ENCODE assay signal across 1 cellular context in the genomic region with DNA sequence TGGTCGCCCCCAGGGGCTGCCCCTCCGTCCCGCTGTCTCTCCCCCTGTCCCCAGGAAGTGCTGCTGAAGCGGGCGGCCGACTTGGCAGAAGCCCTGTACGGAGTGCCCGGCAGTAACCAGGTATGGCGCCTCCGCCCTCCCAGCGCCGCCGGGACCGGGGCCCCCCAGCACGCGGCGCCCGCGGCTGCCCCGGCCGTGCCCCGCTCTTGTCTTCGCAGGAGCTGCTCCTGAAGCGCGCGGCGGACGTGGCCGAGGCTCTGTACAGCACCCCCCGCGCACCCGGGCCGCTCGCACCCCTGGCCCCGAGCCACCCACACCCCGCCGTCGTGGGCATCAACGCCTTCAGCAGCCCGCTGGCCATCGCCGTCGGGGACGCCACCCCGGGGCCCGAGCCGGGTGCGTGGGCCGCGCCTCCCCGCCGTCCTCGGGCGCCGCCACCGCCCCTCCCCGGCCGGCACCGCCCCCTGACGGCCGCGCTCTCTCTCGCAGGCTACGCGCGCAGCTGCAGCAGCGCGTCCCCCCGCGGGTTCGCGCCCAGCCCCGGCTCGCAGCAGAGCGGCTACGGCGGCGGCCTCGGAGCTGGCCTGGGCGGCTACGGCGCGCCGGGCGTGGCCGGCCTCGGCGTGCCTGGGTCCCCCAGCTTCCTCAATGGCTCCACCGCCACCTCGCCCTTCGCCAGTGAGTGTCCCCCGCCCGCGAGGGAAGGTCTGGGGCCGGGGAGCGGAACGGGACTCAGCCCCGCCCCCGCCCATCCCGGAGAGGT.
TF ChIP-seq lines count a peak whose summit lies in the region.

No MANE protein-coding gene starts in this region.

TF ChIP-seq in HepG2, 621 proteins besides CTCF, POLR2A, EP300 and RAD21 (continued from another document and continues in another):
- TF ChIP-seq, protein P1, sequence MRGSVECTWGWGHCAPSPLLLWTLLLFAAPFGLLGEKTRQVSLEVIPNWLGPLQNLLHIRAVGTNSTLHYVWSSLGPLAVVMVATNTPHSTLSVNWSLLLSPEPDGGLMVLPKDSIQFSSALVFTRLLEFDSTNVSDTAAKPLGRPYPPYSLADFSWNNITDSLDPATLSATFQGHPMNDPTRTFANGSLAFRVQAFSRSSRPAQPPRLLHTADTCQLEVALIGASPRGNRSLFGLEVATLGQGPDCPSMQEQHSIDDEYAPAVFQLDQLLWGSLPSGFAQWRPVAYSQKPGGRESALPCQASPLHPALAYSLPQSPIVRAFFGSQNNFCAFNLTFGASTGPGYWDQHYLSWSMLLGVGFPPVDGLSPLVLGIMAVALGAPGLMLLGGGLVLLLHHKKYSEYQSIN (CRISPR knock-in tag; IDR thresholded peaks at IDR 0.05; ENCODE audit: borderline replicate concordance) = no peak
- TF ChIP-seq ZNF766 (CRISPR knock-in tag; IDR thresholded peaks at IDR 0.05; ENCODE audit: borderline replicate concordance) (peak; percentile 80; the same call in 1 of the 2 replicates), HOXA3 (CRISPR knock-in tag; IDR thresholded peaks at IDR 0.05) (peak; percentile 57), HOXA5 (CRISPR knock-in tag; IDR thresholded peaks at IDR 0.05) (0 out of 2 replicates have a peak, but pooled peaks have one; percentile 11), KMT2A (CRISPR knock-in tag; IDR thresholded peaks at IDR 0.05) (0 out of 2 replicates have a peak, but pooled peaks have one; percentile 4), ZFP1 (CRISPR knock-in tag; IDR thresholded peaks at IDR 0.05) (no peak), DNMT3B (CRISPR knock-in tag; conservative IDR thresholded peaks at IDR 0.05) (no peak), ASH2L (IDR thresholded peaks at IDR 0.05; ENCODE audit: insufficient read length, low read depth, low read length) (peak; percentile 45), DR1 (CRISPR knock-in tag; IDR thresholded peaks at IDR 0.05) (no peak), ZNF577 (CRISPR knock-in tag; IDR thresholded peaks at IDR 0.05; ENCODE audit: borderline replicate concordance, low read depth) (no peak), PHF8 (CRISPR knock-in tag; IDR thresholded peaks at IDR 0.05) (peak; percentile 40; the same call in 1 of the 2 replicates), POGZ (CRISPR knock-in tag; IDR thresholded peaks at IDR 0.05) (0 out of 2 replicates have a peak, but pooled peaks have one; percentile 23), ZNF543 (CRISPR knock-in tag; IDR thresholded peaks at IDR 0.05) (peak; percentile 31; the same call in 1 of the 2 replicates), ATRX (CRISPR knock-in tag; IDR thresholded peaks at IDR 0.05; ENCODE audit: borderline replicate concordance) (no peak), NCOA2 (CRISPR knock-in tag; IDR thresholded peaks at IDR 0.05) (0 out of 2 replicates have a peak, but pooled peaks have one; percentile 5), HOXA9 (CRISPR knock-in tag; IDR thresholded peaks at IDR 0.05; ENCODE audit: borderline replicate concordance) (peak; percentile 53; the same call in 1 of the 2 replicates), GTF3A (CRISPR knock-in tag; conservative IDR thresholded peaks at IDR 0.05) (peak; percentile 52; the same call in 1 of the 2 replicates), ARNT (IDR thresholded peaks at IDR 0.05) (no peak), SATB2 (CRISPR knock-in tag; IDR thresholded peaks at IDR 0.05) (no peak), STAT5B (CRISPR knock-in tag; IDR thresholded peaks at IDR 0.05) (no peak), ZNF367 (CRISPR knock-in tag; IDR thresholded peaks at IDR 0.05; ENCODE audit: borderline replicate concordance) (no peak; the same call in 1 of the 2 replicates), ARNT2 (CRISPR knock-in tag; IDR thresholded peaks at IDR 0.05; ENCODE audit: low read depth) (peak; percentile 13; the same call in 1 of the 2 replicates)
- TF ChIP-seq, protein P2, sequence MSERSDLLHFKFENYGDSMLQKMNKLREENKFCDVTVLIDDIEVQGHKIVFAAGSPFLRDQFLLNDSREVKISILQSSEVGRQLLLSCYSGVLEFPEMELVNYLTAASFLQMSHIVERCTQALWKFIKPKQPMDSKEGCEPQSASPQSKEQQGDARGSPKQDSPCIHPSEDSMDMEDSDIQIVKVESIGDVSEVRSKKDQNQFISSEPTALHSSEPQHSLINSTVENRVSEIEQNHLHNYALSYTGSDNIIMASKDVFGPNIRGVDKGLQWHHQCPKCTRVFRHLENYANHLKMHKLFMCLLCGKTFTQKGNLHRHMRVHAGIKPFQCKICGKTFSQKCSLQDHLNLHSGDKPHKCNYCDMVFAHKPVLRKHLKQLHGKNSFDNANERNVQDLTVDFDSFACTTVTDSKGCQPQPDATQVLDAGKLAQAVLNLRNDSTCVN (CRISPR knock-in tag; IDR thresholded peaks at IDR 0.05; ENCODE audit: borderline replicate concordance) = no peak
- TF ChIP-seq, protein P3, sequence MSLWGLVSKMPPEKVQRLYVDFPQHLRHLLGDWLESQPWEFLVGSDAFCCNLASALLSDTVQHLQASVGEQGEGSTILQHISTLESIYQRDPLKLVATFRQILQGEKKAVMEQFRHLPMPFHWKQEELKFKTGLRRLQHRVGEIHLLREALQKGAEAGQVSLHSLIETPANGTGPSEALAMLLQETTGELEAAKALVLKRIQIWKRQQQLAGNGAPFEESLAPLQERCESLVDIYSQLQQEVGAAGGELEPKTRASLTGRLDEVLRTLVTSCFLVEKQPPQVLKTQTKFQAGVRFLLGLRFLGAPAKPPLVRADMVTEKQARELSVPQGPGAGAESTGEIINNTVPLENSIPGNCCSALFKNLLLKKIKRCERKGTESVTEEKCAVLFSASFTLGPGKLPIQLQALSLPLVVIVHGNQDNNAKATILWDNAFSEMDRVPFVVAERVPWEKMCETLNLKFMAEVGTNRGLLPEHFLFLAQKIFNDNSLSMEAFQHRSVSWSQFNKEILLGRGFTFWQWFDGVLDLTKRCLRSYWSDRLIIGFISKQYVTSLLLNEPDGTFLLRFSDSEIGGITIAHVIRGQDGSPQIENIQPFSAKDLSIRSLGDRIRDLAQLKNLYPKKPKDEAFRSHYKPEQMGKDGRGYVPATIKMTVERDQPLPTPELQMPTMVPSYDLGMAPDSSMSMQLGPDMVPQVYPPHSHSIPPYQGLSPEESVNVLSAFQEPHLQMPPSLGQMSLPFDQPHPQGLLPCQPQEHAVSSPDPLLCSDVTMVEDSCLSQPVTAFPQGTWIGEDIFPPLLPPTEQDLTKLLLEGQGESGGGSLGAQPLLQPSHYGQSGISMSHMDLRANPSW (CRISPR knock-in tag; IDR thresholded peaks at IDR 0.05; ENCODE audit: borderline replicate concordance) = no peak
- TF ChIP-seq, protein P4, sequence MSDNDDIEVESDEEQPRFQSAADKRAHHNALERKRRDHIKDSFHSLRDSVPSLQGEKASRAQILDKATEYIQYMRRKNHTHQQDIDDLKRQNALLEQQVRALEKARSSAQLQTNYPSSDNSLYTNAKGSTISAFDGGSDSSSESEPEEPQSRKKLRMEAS (IDR thresholded peaks at IDR 0.05) = peak; percentile 76
- TF ChIP-seq, protein P5, sequence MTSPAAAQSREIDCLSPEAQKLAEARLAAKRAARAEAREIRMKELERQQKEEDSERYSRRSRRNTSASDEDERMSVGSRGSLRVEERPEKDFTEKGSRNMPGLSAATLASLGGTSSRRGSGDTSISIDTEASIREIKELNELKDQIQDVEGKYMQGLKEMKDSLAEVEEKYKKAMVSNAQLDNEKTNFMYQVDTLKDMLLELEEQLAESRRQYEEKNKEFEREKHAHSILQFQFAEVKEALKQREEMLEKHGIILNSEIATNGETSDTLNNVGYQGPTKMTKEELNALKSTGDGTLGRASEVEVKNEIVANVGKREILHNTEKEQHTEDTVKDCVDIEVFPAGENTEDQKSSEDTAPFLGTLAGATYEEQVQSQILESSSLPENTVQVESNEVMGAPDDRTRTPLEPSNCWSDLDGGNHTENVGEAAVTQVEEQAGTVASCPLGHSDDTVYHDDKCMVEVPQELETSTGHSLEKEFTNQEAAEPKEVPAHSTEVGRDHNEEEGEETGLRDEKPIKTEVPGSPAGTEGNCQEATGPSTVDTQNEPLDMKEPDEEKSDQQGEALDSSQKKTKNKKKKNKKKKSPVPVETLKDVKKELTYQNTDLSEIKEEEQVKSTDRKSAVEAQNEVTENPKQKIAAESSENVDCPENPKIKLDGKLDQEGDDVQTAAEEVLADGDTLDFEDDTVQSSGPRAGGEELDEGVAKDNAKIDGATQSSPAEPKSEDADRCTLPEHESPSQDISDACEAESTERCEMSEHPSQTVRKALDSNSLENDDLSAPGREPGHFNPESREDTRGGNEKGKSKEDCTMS (CRISPR knock-in tag; conservative IDR thresholded peaks at IDR 0.05) = no peak
- TF ChIP-seq, protein P6, sequence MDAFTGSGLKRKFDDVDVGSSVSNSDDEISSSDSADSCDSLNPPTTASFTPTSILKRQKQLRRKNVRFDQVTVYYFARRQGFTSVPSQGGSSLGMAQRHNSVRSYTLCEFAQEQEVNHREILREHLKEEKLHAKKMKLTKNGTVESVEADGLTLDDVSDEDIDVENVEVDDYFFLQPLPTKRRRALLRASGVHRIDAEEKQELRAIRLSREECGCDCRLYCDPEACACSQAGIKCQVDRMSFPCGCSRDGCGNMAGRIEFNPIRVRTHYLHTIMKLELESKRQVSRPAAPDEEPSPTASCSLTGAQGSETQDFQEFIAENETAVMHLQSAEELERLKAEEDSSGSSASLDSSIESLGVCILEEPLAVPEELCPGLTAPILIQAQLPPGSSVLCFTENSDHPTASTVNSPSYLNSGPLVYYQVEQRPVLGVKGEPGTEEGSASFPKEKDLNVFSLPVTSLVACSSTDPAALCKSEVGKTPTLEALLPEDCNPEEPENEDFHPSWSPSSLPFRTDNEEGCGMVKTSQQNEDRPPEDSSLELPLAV (CRISPR knock-in tag; conservative IDR thresholded peaks at IDR 0.05; ENCODE audit: low read depth) = peak; percentile 73; the same call in 1 of the 2 replicates
- TF ChIP-seq, protein P7, sequence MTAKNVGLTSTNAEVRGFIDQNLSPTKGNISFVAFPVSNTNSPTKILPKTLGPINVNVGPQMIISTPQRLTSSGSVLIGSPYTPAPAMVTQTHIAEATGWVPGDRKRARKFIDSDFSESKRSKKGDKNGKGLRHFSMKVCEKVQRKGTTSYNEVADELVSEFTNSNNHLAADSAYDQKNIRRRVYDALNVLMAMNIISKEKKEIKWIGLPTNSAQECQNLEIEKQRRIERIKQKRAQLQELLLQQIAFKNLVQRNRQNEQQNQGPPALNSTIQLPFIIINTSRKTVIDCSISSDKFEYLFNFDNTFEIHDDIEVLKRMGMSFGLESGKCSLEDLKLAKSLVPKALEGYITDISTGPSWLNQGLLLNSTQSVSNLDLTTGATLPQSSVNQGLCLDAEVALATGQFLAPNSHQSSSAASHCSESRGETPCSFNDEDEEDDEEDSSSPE (CRISPR knock-in tag; IDR thresholded peaks at IDR 0.05) = no peak; the same call in 1 of the 2 replicates
- TF ChIP-seq, protein P8, sequence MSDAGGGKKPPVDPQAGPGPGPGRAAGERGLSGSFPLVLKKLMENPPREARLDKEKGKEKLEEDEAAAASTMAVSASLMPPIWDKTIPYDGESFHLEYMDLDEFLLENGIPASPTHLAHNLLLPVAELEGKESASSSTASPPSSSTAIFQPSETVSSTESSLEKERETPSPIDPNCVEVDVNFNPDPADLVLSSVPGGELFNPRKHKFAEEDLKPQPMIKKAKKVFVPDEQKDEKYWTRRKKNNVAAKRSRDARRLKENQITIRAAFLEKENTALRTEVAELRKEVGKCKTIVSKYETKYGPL (CRISPR knock-in tag; IDR thresholded peaks at IDR 0.05) = no peak
- TF ChIP-seq, protein P9, sequence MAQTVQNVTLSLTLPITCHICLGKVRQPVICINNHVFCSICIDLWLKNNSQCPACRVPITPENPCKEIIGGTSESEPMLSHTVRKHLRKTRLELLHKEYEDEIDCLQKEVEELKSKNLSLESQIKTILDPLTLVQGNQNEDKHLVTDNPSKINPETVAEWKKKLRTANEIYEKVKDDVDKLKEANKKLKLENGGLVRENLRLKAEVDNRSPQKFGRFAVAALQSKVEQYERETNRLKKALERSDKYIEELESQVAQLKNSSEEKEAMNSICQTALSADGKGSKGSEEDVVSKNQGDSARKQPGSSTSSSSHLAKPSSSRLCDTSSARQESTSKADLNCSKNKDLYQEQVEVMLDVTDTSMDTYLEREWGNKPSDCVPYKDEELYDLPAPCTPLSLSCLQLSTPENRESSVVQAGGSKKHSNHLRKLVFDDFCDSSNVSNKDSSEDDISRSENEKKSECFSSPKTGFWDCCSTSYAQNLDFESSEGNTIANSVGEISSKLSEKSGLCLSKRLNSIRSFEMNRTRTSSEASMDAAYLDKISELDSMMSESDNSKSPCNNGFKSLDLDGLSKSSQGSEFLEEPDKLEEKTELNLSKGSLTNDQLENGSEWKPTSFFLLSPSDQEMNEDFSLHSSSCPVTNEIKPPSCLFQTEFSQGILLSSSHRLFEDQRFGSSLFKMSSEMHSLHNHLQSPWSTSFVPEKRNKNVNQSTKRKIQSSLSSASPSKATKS (CRISPR knock-in tag; IDR thresholded peaks at IDR 0.05) = no peak; the same call in 1 of the 2 replicates
- TF ChIP-seq, protein P10, sequence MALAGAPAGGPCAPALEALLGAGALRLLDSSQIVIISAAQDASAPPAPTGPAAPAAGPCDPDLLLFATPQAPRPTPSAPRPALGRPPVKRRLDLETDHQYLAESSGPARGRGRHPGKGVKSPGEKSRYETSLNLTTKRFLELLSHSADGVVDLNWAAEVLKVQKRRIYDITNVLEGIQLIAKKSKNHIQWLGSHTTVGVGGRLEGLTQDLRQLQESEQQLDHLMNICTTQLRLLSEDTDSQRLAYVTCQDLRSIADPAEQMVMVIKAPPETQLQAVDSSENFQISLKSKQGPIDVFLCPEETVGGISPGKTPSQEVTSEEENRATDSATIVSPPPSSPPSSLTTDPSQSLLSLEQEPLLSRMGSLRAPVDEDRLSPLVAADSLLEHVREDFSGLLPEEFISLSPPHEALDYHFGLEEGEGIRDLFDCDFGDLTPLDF (CRISPR knock-in tag; IDR thresholded peaks at IDR 0.05) = 0 out of 2 replicates have a peak, but pooled peaks have one; percentile 8
- TF ChIP-seq, protein P11, sequence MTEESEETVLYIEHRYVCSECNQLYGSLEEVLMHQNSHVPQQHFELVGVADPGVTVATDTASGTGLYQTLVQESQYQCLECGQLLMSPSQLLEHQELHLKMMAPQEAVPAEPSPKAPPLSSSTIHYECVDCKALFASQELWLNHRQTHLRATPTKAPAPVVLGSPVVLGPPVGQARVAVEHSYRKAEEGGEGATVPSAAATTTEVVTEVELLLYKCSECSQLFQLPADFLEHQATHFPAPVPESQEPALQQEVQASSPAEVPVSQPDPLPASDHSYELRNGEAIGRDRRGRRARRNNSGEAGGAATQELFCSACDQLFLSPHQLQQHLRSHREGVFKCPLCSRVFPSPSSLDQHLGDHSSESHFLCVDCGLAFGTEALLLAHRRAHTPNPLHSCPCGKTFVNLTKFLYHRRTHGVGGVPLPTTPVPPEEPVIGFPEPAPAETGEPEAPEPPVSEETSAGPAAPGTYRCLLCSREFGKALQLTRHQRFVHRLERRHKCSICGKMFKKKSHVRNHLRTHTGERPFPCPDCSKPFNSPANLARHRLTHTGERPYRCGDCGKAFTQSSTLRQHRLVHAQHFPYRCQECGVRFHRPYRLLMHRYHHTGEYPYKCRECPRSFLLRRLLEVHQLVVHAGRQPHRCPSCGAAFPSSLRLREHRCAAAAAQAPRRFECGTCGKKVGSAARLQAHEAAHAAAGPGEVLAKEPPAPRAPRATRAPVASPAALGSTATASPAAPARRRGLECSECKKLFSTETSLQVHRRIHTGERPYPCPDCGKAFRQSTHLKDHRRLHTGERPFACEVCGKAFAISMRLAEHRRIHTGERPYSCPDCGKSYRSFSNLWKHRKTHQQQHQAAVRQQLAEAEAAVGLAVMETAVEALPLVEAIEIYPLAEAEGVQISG (CRISPR knock-in tag; IDR thresholded peaks at IDR 0.05) = peak; percentile 35; the same call in 1 of the 2 replicates
- TF ChIP-seq, protein P12, sequence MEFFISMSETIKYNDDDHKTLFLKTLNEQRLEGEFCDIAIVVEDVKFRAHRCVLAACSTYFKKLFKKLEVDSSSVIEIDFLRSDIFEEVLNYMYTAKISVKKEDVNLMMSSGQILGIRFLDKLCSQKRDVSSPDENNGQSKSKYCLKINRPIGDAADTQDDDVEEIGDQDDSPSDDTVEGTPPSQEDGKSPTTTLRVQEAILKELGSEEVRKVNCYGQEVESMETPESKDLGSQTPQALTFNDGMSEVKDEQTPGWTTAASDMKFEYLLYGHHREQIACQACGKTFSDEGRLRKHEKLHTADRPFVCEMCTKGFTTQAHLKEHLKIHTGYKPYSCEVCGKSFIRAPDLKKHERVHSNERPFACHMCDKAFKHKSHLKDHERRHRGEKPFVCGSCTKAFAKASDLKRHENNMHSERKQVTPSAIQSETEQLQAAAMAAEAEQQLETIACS (CRISPR knock-in tag; IDR thresholded peaks at IDR 0.05) = peak; percentile 71
